ENCODE assay signal across 8 cellular contexts in genomic region chr10:46284286-46285229, GRCh38. TPM values are rescaled to one million over a fixed set of nuclear protein-coding genes. Genes with fewer than 3 reads are reported as not detected.
DNase-seq lines count a peak whose midpoint lies in the region; ATAC-seq and TF ChIP-seq lines count a peak whose summit lies in the region.

No MANE protein-coding gene starts in this region.

- H3F3A ChIP-seq in PC-9 (ENCODE audit: insufficient read depth, low read depth), result peaks cover 31% of the 10 kb centered on the region

- CTCF ChIA-PET in CD8-positive, alpha-beta memory T cell (lab: Charles Lee), result interaction anchor here (1.2 to 1.5 kb wide), 2 partner anchors 14 to 16 kb away, joined by 3 to 4 read pairs; no protein-coding TSS in a partner anchor
- CTCF ChIA-PET in PC-9 (lab: Charles Lee), result no interaction called here
- CTCF ChIA-PET in naive thymus-derived CD4-positive, alpha-beta T cell (lab: Charles Lee), result no interaction called here

- BruUV-seq in PC-9 (replicated peaks; lab: Mats Ljungman, UMichigan), result TSS peak; percentile 88

- peak overlapping the region; percentile 92 for H3K4me2 ChIP-seq in PC-9

- H3K27me3 ChIP-seq in CD8-positive, alpha-beta memory T cell (ENCODE audit: insufficient read depth, low read length, poor library complexity, severe bottlenecking), result peaks cover 4% of the 10 kb centered on the region
- H3K27me3 ChIP-seq in HL-60 (ENCODE audit: insufficient read depth, poor library complexity, severe bottlenecking) (peaks cover 3% of the 10 kb centered on the region), PC-9 (ENCODE audit: insufficient read depth, low read depth) (no peaks in the 10 kb centered on the region)
- H3K27me3 ChIP-seq in naive thymus-derived CD4-positive, alpha-beta T cell (ENCODE audit: control insufficient read depth in 2 of 2, insufficient read depth in 2 of 2, low read length in 2 of 2), result no peaks in the 10 kb centered on the region

- peaks cover 0 to 2% of the 10 kb centered on the region in 2 donors for H3K27me3 Mint-ChIP-seq in CD8-positive, alpha-beta memory T cell
- H3K27me3 Mint-ChIP-seq in activated T-cell treated with anti-CD3 and anti-CD28 coated beads, Interleukin-2, amount 50 U/mL, for 72 hours (ENCODE audit: low read depth), result peaks cover 18% of the 10 kb centered on the region
- peaks cover 0 to 34% (median 0%) of the 10 kb centered on the region in 5 donors for H3K27me3 Mint-ChIP-seq in naive thymus-derived CD4-positive, alpha-beta T cell

- POLR2A ChIA-PET in CD8-positive, alpha-beta memory T cell (lab: Charles Lee), result interaction anchor here (2.4 kb wide), 1 partner anchor 15 kb away, joined by 12 read pairs; no protein-coding TSS in a partner anchor
- POLR2A ChIA-PET in PC-9 (lab: Charles Lee; ENCODE audit: unreplicated experiment), result no interaction called here
- POLR2A ChIA-PET in naive thymus-derived CD4-positive, alpha-beta T cell (lab: Charles Lee), result interaction anchor here (1.5 to 3.8 kb wide), 3 partner anchors 15 to 25 kb away, joined by 3 to 33 read pairs (median 5); no protein-coding TSS in a partner anchor

- no peaks in the 10 kb centered on the region for H3K9me3 ChIP-seq in CD8-positive, alpha-beta memory T cell (ENCODE audit: low read length)
- no peaks in the 10 kb centered on the region for H3K9me3 ChIP-seq in PC-9 (ENCODE audit: insufficient read depth, low read depth)
- H3K9me3 ChIP-seq in naive thymus-derived CD4-positive, alpha-beta T cell (ENCODE audit: control insufficient read depth in 2 of 3, low read length in 3 of 3), result no peaks in the 10 kb centered on the region

- H3K36me3 ChIP-seq in CD8-positive, alpha-beta memory T cell (ENCODE audit: insufficient read depth, low read length), result no peaks in the 10 kb centered on the region
- no peaks in the 10 kb centered on the region for H3K36me3 ChIP-seq in PC-9 (ENCODE audit: low read depth)
- no peaks in the 10 kb centered on the region for H3K36me3 ChIP-seq in naive thymus-derived CD4-positive, alpha-beta T cell (ENCODE audit: control insufficient read depth in 2 of 3, insufficient read depth in 3 of 3, low read length in 3 of 3)

- peak; percentile 90 for ATAC-seq in GM19467 (IDR thresholded peaks at IDR 0.05; ENCODE audit: unreplicated experiment)
- ATAC-seq in activated T-cell treated with anti-CD3 and anti-CD28 coated beads, Interleukin-2, amount 50 U/mL, for 72 hours (replicated peaks in 1 of 2), result peak; percentile 86 to 89
- ATAC-seq in naive thymus-derived CD4-positive, alpha-beta T cell, result peak; percentile 90

- H3K27ac Mint-ChIP-seq in CD8-positive, alpha-beta memory T cell, result peak overlapping the region in 7 of 8 donors; percentile 43 to 93 (median 81)
- H3K27ac Mint-ChIP-seq in activated T-cell treated with anti-CD3 and anti-CD28 coated beads, Interleukin-2, amount 50 U/mL, for 72 hours, result peak overlapping the region; percentile 14
- H3K27ac Mint-ChIP-seq in naive thymus-derived CD4-positive, alpha-beta T cell, result peak overlapping the region; percentile 68 to 92 (median 86)

- no peak for TF ChIP-seq CTCF in HL-60 (IDR thresholded peaks at IDR 0.05; ENCODE audit: insufficient read depth, low read length)
- no peak for TF ChIP-seq CTCF in PC-9 (conservative IDR thresholded peaks at IDR 0.05)

- H3K79me2 ChIP-seq in PC-9 (ENCODE audit: low read depth), result 0 out of 2 replicates have a peak, but pooled peaks cover 7% of the 10 kb centered on the region

- H3K4me3 Mint-ChIP-seq in CD8-positive, alpha-beta memory T cell, result peak overlapping the region; percentile 81 to 92 (median 90)
- peak overlapping the region; percentile 88 for H3K4me3 Mint-ChIP-seq in activated T-cell treated with anti-CD3 and anti-CD28 coated beads, Interleukin-2, amount 50 U/mL, for 72 hours
- H3K4me3 Mint-ChIP-seq in naive thymus-derived CD4-positive, alpha-beta T cell, result peak overlapping the region; percentile 85 to 99 (median 93)

- DNase-seq in CD8-positive, alpha-beta memory T cell, result peak; percentile 65 to 81 (median 71)
- DNase-seq in HL-60 (ENCODE audit: low read depth in 1 of 2, low spot score in 1 of 2) (peak; percentile 61 to 73), PC-9 (peak; percentile 77 to 96), fibroblast of gingiva (ENCODE audit: low read depth) (peak; percentile 43)
- DNase-seq in activated T-cell treated with anti-CD3 and anti-CD28 coated beads, Interleukin-2, amount 50 U/mL, for 72 hours, result peak; percentile 85 to 91
- DNase-seq in naive thymus-derived CD4-positive, alpha-beta T cell, result peak; percentile 48 to 91 (median 65)
- peak; percentile 25 to 77 (median 59) for DNase-seq in stimulated activated naive CD4-positive, alpha-beta T cell (lab: John Stamatoyannopoulos, UW)

- H3K4me3 ChIP-seq in CD8-positive, alpha-beta memory T cell (ENCODE audit: low read length), result peak overlapping the region; percentile 61
- H3K4me3 ChIP-seq in HL-60 (replicated peaks; ENCODE audit: insufficient read depth, low read length) (peak overlapping the region; percentile 75), PC-9 (peak overlapping the region; percentile 93)
- H3K4me3 ChIP-seq in naive thymus-derived CD4-positive, alpha-beta T cell (ENCODE audit: low read length), result peak overlapping the region; percentile 58

- H4K20me1 ChIP-seq in PC-9 (ENCODE audit: insufficient read depth), result no peaks in the 10 kb centered on the region

- H3K4me1 Mint-ChIP-seq in CD8-positive, alpha-beta memory T cell, result peaks cover 11 to 25% (median 24%) of the 10 kb centered on the region in 3 donors
- H3K4me1 Mint-ChIP-seq in activated T-cell treated with anti-CD3 and anti-CD28 coated beads, Interleukin-2, amount 50 U/mL, for 72 hours (ENCODE audit: low read depth), result peaks cover 15% of the 10 kb centered on the region
- peaks cover 14 to 35% (median 19%) of the 10 kb centered on the region in 7 donors for H3K4me1 Mint-ChIP-seq in naive thymus-derived CD4-positive, alpha-beta T cell

- no peaks in the 10 kb centered on the region for H3K9me3 Mint-ChIP-seq in CD8-positive, alpha-beta memory T cell
- H3K9me3 Mint-ChIP-seq in activated T-cell treated with anti-CD3 and anti-CD28 coated beads, Interleukin-2, amount 50 U/mL, for 72 hours, result no peaks in the 10 kb centered on the region
- H3K9me3 Mint-ChIP-seq in naive thymus-derived CD4-positive, alpha-beta T cell, result no peaks in the 10 kb centered on the region

- H2AFZ ChIP-seq in PC-9, result peak overlapping the region; percentile 81

- no peaks in the 10 kb centered on the region for H3K9me2 ChIP-seq in PC-9 (ENCODE audit: insufficient read depth)

- no peaks in the 10 kb centered on the region for H3K36me3 Mint-ChIP-seq in CD8-positive, alpha-beta memory T cell
- peaks cover 0 to 1% of the 10 kb centered on the region in 2 donors for H3K36me3 Mint-ChIP-seq in activated T-cell treated with anti-CD3 and anti-CD28 coated beads, Interleukin-2, amount 50 U/mL, for 72 hours (ENCODE audit: insufficient read depth in 2 of 2)
- H3K36me3 Mint-ChIP-seq in naive thymus-derived CD4-positive, alpha-beta T cell, result no peaks in the 10 kb centered on the region

- H3K4me1 ChIP-seq in CD8-positive, alpha-beta memory T cell (ENCODE audit: insufficient read depth, low read length), result peaks cover 16% of the 10 kb centered on the region
- H3K4me1 ChIP-seq in PC-9 (replicated peaks; ENCODE audit: insufficient read depth), result peaks cover 57% of the 10 kb centered on the region
- H3K4me1 ChIP-seq in naive thymus-derived CD4-positive, alpha-beta T cell (ENCODE audit: control insufficient read depth in 2 of 2, insufficient read depth in 2 of 2, low read length in 2 of 2), result peaks cover 0 to 4% of the 10 kb centered on the region in 2 donors

- peak overlapping the region; percentile 47 for H3K27ac ChIP-seq in CD8-positive, alpha-beta memory T cell (ENCODE audit: low read depth, low read length)
- H3K27ac ChIP-seq in HL-60 (replicated peaks) (no peak overlapping the region), PC-9 (peak overlapping the region; percentile 57)
- H3K27ac ChIP-seq in naive thymus-derived CD4-positive, alpha-beta T cell (ENCODE audit: low read depth, low read length), result peak overlapping the region; percentile 65

- intact Hi-C loops in PC-9 (cut with micrococcal nuclease; ENCODE audit: unreplicated experiment), result loop anchor here (5.0 kb wide), 1 partner anchor 262 kb away; no protein-coding TSS in a partner anchor
- intact Hi-C loops in naive thymus-derived CD4-positive, alpha-beta T cell (cut with micrococcal nuclease), result loop anchor here (1.0 to 2.0 kb wide), 2 partner anchors 15 to 254 kb away; partner anchors contain the start of gene NCOA4 (in 1 of the 2)

RNA-seq across cellular contexts. Expression of gene ANTXRL, which starts 2.2 kb away (rescaled TPM):
- not detected for total RNA-seq in CD8-positive, alpha-beta memory T cell
- polyA plus RNA-seq in CD8-positive, alpha-beta memory T cell, result not detected
- total RNA-seq in PC-9 (2021), result 0.26 and 0.58 TPM in 2 replicates
- not detected for total RNA-seq in activated T-cell treated with anti-CD3 and anti-CD28 coated beads, Interleukin-2, amount 50 U/mL, for 72 hours
- total RNA-seq in naive thymus-derived CD4-positive, alpha-beta T cell, result under 1 TPM in 1 of 5 experiments, not detected in 4; 0.97 TPM
- not detected for polyA plus RNA-seq in naive thymus-derived CD4-positive, alpha-beta T cell

Comparison
In these comparisons a context has a peak if more than half of its experiments do, and no peak if none do; other contexts are left out.
1. H3K27ac Mint-ChIP-seq: peak in every context shown above with its lines; median percentile 86 in naive thymus-derived CD4-positive, alpha-beta T cell; 81 in CD8-positive, alpha-beta memory T cell; 14 in activated T-cell treated with anti-CD3 and anti-CD28 coated beads, Interleukin-2, amount 50 U/mL, for 72 hours.